13 cellular contexts compared by ENCODE assay signal in the genomic region with DNA sequence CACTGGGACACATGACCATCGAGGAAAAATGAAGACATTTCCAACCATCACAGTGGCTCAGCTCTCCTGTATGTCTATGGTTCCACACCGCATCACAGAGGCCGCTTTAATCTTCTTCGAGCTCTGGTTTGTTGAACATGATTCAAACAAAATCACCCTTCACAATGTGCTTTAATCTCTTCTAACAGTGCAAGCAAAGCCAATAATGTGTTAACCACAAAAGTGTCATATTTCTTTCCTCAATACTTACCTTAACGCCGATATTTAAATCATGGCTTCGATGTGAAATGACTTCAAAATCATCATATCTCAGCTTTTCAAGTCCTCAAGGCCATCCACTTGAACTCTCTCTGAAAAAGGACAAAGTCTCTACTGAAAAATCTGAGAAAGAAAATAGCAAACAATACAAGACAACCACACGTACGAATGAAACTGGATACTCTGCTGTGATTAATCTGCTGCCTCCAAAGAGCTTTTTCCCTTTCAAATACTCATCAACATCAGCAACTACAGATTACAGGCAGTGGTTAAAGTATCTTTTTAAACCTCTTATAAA. TPM values are rescaled to one million over a fixed set of nuclear protein-coding genes. Genes with fewer than 3 reads are reported as not detected.
DNase-seq lines count a peak whose midpoint lies in the region; ATAC-seq and TF ChIP-seq lines count a peak whose summit lies in the region.
"Had no signal": no experiment of that assay in that cellular context is flagged by ENCODE, and none has a peak within 500 bp of the region (broad histone marks: within the 10 kb centered on the region; RNA-seq: fewer than 3 reads in every experiment).

No MANE protein-coding gene starts in this region.

- no peak overlapping the region for H2AFZ ChIP-seq in GM23248

- H3K27ac Mint-ChIP-seq in natural killer cell: peak overlapping the region; percentile 86 to 92

- H3K9ac ChIP-seq in GM23248: no peak overlapping the region

- TF ChIP-seq POLR2A in adrenal gland (IDR thresholded peaks at IDR 0.05): no peak

- no peak overlapping the region for H3K4me2 ChIP-seq in GM23248 (ENCODE audit: unreplicated experiment)

- H3K36me3 ChIP-seq in adrenal gland (replicated peaks in 1 of 2): peaks cover 0 to 3% of the 10 kb centered on the region in 2 donors
- no peaks in the 10 kb centered on the region for H3K36me3 ChIP-seq in GM23248 (ENCODE audit: low read depth)

- DNase-seq in COLO668 (lab: John Stamatoyannopoulos, UW; ENCODE audit: unreplicated experiment) (peak; percentile 18), M059J (ENCODE audit: low read depth) (peak; percentile 39), adrenal gland (peak in 1 of 7 donors; percentile 39), natural killer cell (peak; percentile 35), GM23248 (no peak), OCI-M2 (lab: John Stamatoyannopoulos, UW; ENCODE audit: unreplicated experiment) (no peak), NCI-H526 (lab: John Stamatoyannopoulos, UW) (no peak), germinal center (ENCODE audit: low spot score) (no peak)
- DNase-seq: activated CD8-positive, alpha-beta memory T cell treated with anti-CD3 and anti-CD28 coated beads for 24 hours; body of pancreas; Karpas-422; stimulated activated CD4-positive, alpha-beta T cell treated with anti-CD3 and anti-CD28 coated beads, Interleukin-4, amount 100 ng/mL, for 1 hour; transverse colon had no signal

- H3K9me2 ChIP-seq in GM23248 (ENCODE audit: insufficient read depth): no peaks in the 10 kb centered on the region

- ATAC-seq in natural killer cell: peak; percentile 31 to 49 (median 45)
- ATAC-seq: body of pancreas had no signal

- H3K9me3 Mint-ChIP-seq in natural killer cell: no peaks in the 10 kb centered on the region

- TF ChIP-seq CTCF in adrenal gland (IDR thresholded peaks at IDR 0.05) (no peak), natural killer cell (IDR thresholded peaks at IDR 0.05) (no peak)

- intact Hi-C loops in adrenal gland (cut with DNase I): no loop called here
- intact Hi-C loops in natural killer cell (cut with micrococcal nuclease): loop anchor here (2.0 kb wide), 2 partner anchors 31 to 871 kb away; no protein-coding TSS in a partner anchor

- H3K27me3 Mint-ChIP-seq in natural killer cell (ENCODE audit: low read depth in 2 of 2): no peaks in the 10 kb centered on the region

- H3K4me1 ChIP-seq in adrenal gland (replicated peaks in 1 of 2): peaks cover 14 to 39% of the 10 kb centered on the region in 2 donors
- H3K4me1 ChIP-seq in GM23248 (ENCODE audit: insufficient read depth): peaks cover 25% of the 10 kb centered on the region
- H3K4me1 ChIP-seq: body of pancreas had no signal

- no peaks in the 10 kb centered on the region for H3K36me3 Mint-ChIP-seq in natural killer cell

- H3K4me1 Mint-ChIP-seq in natural killer cell: peaks cover 55 to 67% of the 10 kb centered on the region in 2 donors

- H3K9me3 ChIP-seq in adrenal gland (replicated peaks in 1 of 3) (no peaks in the 10 kb centered on the region), GM23248 (ENCODE audit: low read depth) (no peaks in the 10 kb centered on the region)
- H3K9me3 ChIP-seq: body of pancreas had no signal

- no peaks in the 10 kb centered on the region for H3K79me2 ChIP-seq in GM23248 (ENCODE audit: insufficient read depth)

- H3K27ac ChIP-seq in adrenal gland: peak overlapping the region in 3 of 5 donors; percentile 11 to 69 (median 68)
- H3K27ac ChIP-seq in GM23248: no peak overlapping the region

- WGBS in adrenal gland, 4 donors: 52 to 60% (median 58%) methylated on average over 9 of the region's 9 CpGs
- WGBS in GM23248 (ENCODE audit: low coverage in 1 of 2, low lambda C conversion rate in 2 of 2, missing lambda C conversion rate in 2 of 2), 2 experiments: 96% methylated on average over 9 of the region's 9 CpGs

- peaks cover 30% of the 10 kb centered on the region for H3F3A ChIP-seq in GM23248 (ENCODE audit: insufficient read depth)

- H3K4me3 Mint-ChIP-seq in natural killer cell: peak overlapping the region; percentile 82

- H3K27me3 ChIP-seq in adrenal gland (no peaks in the 10 kb centered on the region), GM23248 (replicated peaks; ENCODE audit: insufficient read depth) (no peaks in the 10 kb centered on the region)
- H3K27me3 ChIP-seq: body of pancreas, transverse colon had no signal

- H3K4me3 ChIP-seq in adrenal gland (no peak overlapping the region), GM23248 (no peak overlapping the region)
- H3K4me3 ChIP-seq: body of pancreas, transverse colon had no signal

- H4K20me1 ChIP-seq in GM23248 (ENCODE audit: insufficient read depth): no peaks in the 10 kb centered on the region

- in situ Hi-C loops in GM23248 (cut with MboI): no loop called here

RNA-seq across cellular contexts. Expression of gene SVIL, which starts 23.0 kb away (rescaled TPM):
- total RNA-seq in M059J (2014; rRNA removed; shearing (Covaris generic)): 0.84 and 0.94 TPM in 2 replicates
- 10 to 100 TPM; 21.2 to 73.1 (median 41.5) TPM for total RNA-seq in adrenal gland
- 10 to 100 TPM in 2 of 3 donors, 1 to 10 TPM in 1; 6.7 to 17.3 (median 12.5) TPM for polyA plus RNA-seq in adrenal gland
- total RNA-seq in natural killer cell: 10 to 100 TPM; 24.9 to 57.2 (median 33.5) TPM
- 6.6 and 7.3 TPM in 2 replicates for total RNA-seq in GM23248 (2014; rRNA removed; shearing (Covaris generic))
- polyA plus RNA-seq in GM23248 (2016; fragmentation: Nextera tagmentation; extraction: Ambion mirVana): 5.9 and 11.0 TPM in 2 replicates

Comparison
In these comparisons a context has a peak if more than half of its experiments do, and no peak if none do; other contexts are left out.
1. DNase-seq: peak in COLO668 (single experiment), M059J (single experiment) and natural killer cell (single experiment); none in GM23248 (single experiment), OCI-M2 (single experiment), NCI-H526 (0 of 2) and germinal center (single experiment).